7 cellular contexts compared by ENCODE assay signal in genomic region chr12:9027660-9028059, GRCh38. TPM values are rescaled to one million over a fixed set of nuclear protein-coding genes. Genes with fewer than 3 reads are reported as not detected.
DNase-seq lines count a peak whose midpoint lies in the region; ATAC-seq lines count a peak whose summit lies in the region.
"Not testable (repeated sequence)": the region's sequence is repeated elsewhere in the genome, so short reads cannot be mapped to it uniquely, and the experiment has no call there.

No MANE protein-coding gene starts in this region.

- not testable (repeated sequence) for H3K4me3 Mint-ChIP-seq in T-helper 1 cell treated with Interleukin-12 subunit alpha and Interleukin-12 subunit beta and Interleukin-4 antibody, amounts not matched to agents 30 μg/mL and 1 μg/mL, for 36 hours
- peak overlapping the region; percentile 57 for H3K4me3 Mint-ChIP-seq in activated CD4-positive, alpha-beta memory T cell treated with anti-CD3 and anti-CD28 coated beads, Interleukin-2, amount 10 ng/mL, durations not matched to agents 7 days and 5 days
- H3K4me3 Mint-ChIP-seq in activated naive CD8-positive, alpha-beta T cell: peak overlapping the region; percentile 71
- peak overlapping the region in 9 of 10 donors; percentile 7 to 71 (median 40) for H3K4me3 Mint-ChIP-seq in naive thymus-derived CD8-positive, alpha-beta T cell
- peak overlapping the region; percentile 31 for H3K4me3 Mint-ChIP-seq in stimulated activated effector memory CD8-positive, alpha-beta T cell treated with anti-CD3 and anti-CD28 coated beads, Interleukin-12 subunit alpha, Interleukin-12 subunit beta, amount 100 ng/mL, for 72 hours

- POLR2A ChIA-PET in activated CD4-positive, alpha-beta memory T cell treated with anti-CD3 and anti-CD28 coated beads, Interleukin-2, amount 10 ng/mL, durations not matched to agents 7 days and 5 days (lab: Charles Lee): interaction anchor here (0.7 to 5.4 kb wide), 6 partner anchors 9 to 93 kb away, joined by 3 to 70 read pairs (median 4); partner anchors contain the start of gene M6PR
- POLR2A ChIA-PET in naive thymus-derived CD8-positive, alpha-beta T cell (lab: Charles Lee): interaction anchor here (0.6 to 7.8 kb wide), 3 partner anchors 8 to 78 kb away, joined by 4 to 47 read pairs (median 15); partner anchors contain the start of gene M6PR

- not testable (repeated sequence) for H3K9me3 Mint-ChIP-seq in T-helper 1 cell treated with Interleukin-12 subunit alpha and Interleukin-12 subunit beta and Interleukin-4 antibody, amounts not matched to agents 30 μg/mL and 1 μg/mL, for 36 hours; activated CD4-positive, alpha-beta memory T cell treated with anti-CD3 and anti-CD28 coated beads, Interleukin-2, amount 10 ng/mL, durations not matched to agents 7 days and 5 days; activated naive CD8-positive, alpha-beta T cell (ENCODE audit: low read depth); naive thymus-derived CD8-positive, alpha-beta T cell; stimulated activated effector memory CD8-positive, alpha-beta T cell treated with anti-CD3 and anti-CD28 coated beads, Interleukin-12 subunit alpha, Interleukin-12 subunit beta, amount 100 ng/mL, for 72 hours

- DNase-seq in activated CD4-positive, alpha-beta memory T cell treated with anti-CD3 and anti-CD28 coated beads, Interleukin-2, amount 10 ng/mL, durations not matched to agents 7 days and 5 days: peak; percentile 55
- DNase-seq in activated T-cell treated with anti-CD3 and anti-CD28 coated beads, Interleukin-2, amount 50 U/mL, for 48 hours: peak; percentile 80 to 84
- not testable (repeated sequence) for DNase-seq in naive thymus-derived CD8-positive, alpha-beta T cell
- DNase-seq in stimulated activated CD4-positive, alpha-beta T cell treated with anti-CD3 and anti-CD28 coated beads, Interleukin-2, amount 100 ng/mL, for 48 hours: peak; percentile 50 to 53
- DNase-seq in stimulated activated effector memory CD8-positive, alpha-beta T cell treated with anti-CD3 and anti-CD28 coated beads, Interleukin-12 subunit alpha, Interleukin-12 subunit beta, amount 100 ng/mL, for 72 hours (ENCODE audit: low spot score in 2 of 2): peak; percentile 57 to 88

- peak overlapping the region; percentile 90 for H3K27ac Mint-ChIP-seq in T-helper 1 cell treated with Interleukin-12 subunit alpha and Interleukin-12 subunit beta and Interleukin-4 antibody, amounts not matched to agents 30 μg/mL and 1 μg/mL, for 36 hours
- peak overlapping the region; percentile 77 for H3K27ac Mint-ChIP-seq in activated CD4-positive, alpha-beta memory T cell treated with anti-CD3 and anti-CD28 coated beads, Interleukin-2, amount 10 ng/mL, durations not matched to agents 7 days and 5 days
- H3K27ac Mint-ChIP-seq in activated naive CD8-positive, alpha-beta T cell: not testable (repeated sequence)
- H3K27ac Mint-ChIP-seq in naive thymus-derived CD8-positive, alpha-beta T cell: peak overlapping the region in 7 of 10 donors; percentile 76 to 96 (median 86)
- H3K27ac Mint-ChIP-seq in stimulated activated effector memory CD8-positive, alpha-beta T cell treated with anti-CD3 and anti-CD28 coated beads, Interleukin-12 subunit alpha, Interleukin-12 subunit beta, amount 100 ng/mL, for 72 hours: peak overlapping the region; percentile 91

- H3K27me3 Mint-ChIP-seq in T-helper 1 cell treated with Interleukin-12 subunit alpha and Interleukin-12 subunit beta and Interleukin-4 antibody, amounts not matched to agents 30 μg/mL and 1 μg/mL, for 36 hours (ENCODE audit: low read depth); activated CD4-positive, alpha-beta memory T cell treated with anti-CD3 and anti-CD28 coated beads, Interleukin-2, amount 10 ng/mL, durations not matched to agents 7 days and 5 days; activated naive CD8-positive, alpha-beta T cell; naive thymus-derived CD8-positive, alpha-beta T cell: not testable (repeated sequence)

- not testable (repeated sequence) for ATAC-seq in naive thymus-derived CD8-positive, alpha-beta T cell
- peak; percentile 27 for ATAC-seq in stimulated activated effector memory CD8-positive, alpha-beta T cell treated with anti-CD3 and anti-CD28 coated beads, Interleukin-12 subunit alpha, Interleukin-12 subunit beta, amount 100 ng/mL, for 72 hours

- peaks cover 12% of the 10 kb centered on the region for H3K4me1 Mint-ChIP-seq in T-helper 1 cell treated with Interleukin-12 subunit alpha and Interleukin-12 subunit beta and Interleukin-4 antibody, amounts not matched to agents 30 μg/mL and 1 μg/mL, for 36 hours (ENCODE audit: low read depth)
- peaks cover 24% of the 10 kb centered on the region for H3K4me1 Mint-ChIP-seq in activated CD4-positive, alpha-beta memory T cell treated with anti-CD3 and anti-CD28 coated beads, Interleukin-2, amount 10 ng/mL, durations not matched to agents 7 days and 5 days
- H3K4me1 Mint-ChIP-seq in activated naive CD8-positive, alpha-beta T cell (ENCODE audit: low read depth): peaks cover 51% of the 10 kb centered on the region
- peaks cover 13 to 48% (median 31%) of the 10 kb centered on the region in 4 donors for H3K4me1 Mint-ChIP-seq in naive thymus-derived CD8-positive, alpha-beta T cell
- H3K4me1 Mint-ChIP-seq in stimulated activated effector memory CD8-positive, alpha-beta T cell treated with anti-CD3 and anti-CD28 coated beads, Interleukin-12 subunit alpha, Interleukin-12 subunit beta, amount 100 ng/mL, for 72 hours: peaks cover 20% of the 10 kb centered on the region

- not testable (repeated sequence) for H3K36me3 Mint-ChIP-seq in T-helper 1 cell treated with Interleukin-12 subunit alpha and Interleukin-12 subunit beta and Interleukin-4 antibody, amounts not matched to agents 30 μg/mL and 1 μg/mL, for 36 hours (ENCODE audit: low read depth); naive thymus-derived CD8-positive, alpha-beta T cell
- peaks cover 15% of the 10 kb centered on the region for H3K36me3 Mint-ChIP-seq in activated CD4-positive, alpha-beta memory T cell treated with anti-CD3 and anti-CD28 coated beads, Interleukin-2, amount 10 ng/mL, durations not matched to agents 7 days and 5 days (ENCODE audit: low read depth)
- peaks cover 10% of the 10 kb centered on the region for H3K36me3 Mint-ChIP-seq in activated naive CD8-positive, alpha-beta T cell
- H3K36me3 Mint-ChIP-seq in stimulated activated effector memory CD8-positive, alpha-beta T cell treated with anti-CD3 and anti-CD28 coated beads, Interleukin-12 subunit alpha, Interleukin-12 subunit beta, amount 100 ng/mL, for 72 hours: peaks cover 10% of the 10 kb centered on the region

- CTCF ChIA-PET in activated CD4-positive, alpha-beta memory T cell treated with anti-CD3 and anti-CD28 coated beads, Interleukin-2, amount 10 ng/mL, durations not matched to agents 7 days and 5 days (lab: Charles Lee): interaction anchor here (0.8 to 4.9 kb wide), 5 partner anchors 11 to 77 kb away, joined by 4 to 44 read pairs (median 5); partner anchors contain the start of gene M6PR

RNA-seq across cellular contexts. Expression of gene KLRG1, which starts 38.3 kb away (rescaled TPM):
- total RNA-seq in activated CD4-positive, alpha-beta memory T cell treated with anti-CD3 and anti-CD28 coated beads, Interleukin-2, amount 10 ng/mL, durations not matched to agents 7 days and 5 days: 10 to 100 TPM; 12.8 to 13.3 TPM
- 1 to 10 TPM; 4.1 to 5.0 TPM for total RNA-seq in naive thymus-derived CD8-positive, alpha-beta T cell
- 100 to 1,000 TPM in 1 of 3 donors, 10 to 100 TPM in 2; 13.8 to 237 (median 14.7) TPM for polyA plus RNA-seq in naive thymus-derived CD8-positive, alpha-beta T cell
